In the genomic region with DNA sequence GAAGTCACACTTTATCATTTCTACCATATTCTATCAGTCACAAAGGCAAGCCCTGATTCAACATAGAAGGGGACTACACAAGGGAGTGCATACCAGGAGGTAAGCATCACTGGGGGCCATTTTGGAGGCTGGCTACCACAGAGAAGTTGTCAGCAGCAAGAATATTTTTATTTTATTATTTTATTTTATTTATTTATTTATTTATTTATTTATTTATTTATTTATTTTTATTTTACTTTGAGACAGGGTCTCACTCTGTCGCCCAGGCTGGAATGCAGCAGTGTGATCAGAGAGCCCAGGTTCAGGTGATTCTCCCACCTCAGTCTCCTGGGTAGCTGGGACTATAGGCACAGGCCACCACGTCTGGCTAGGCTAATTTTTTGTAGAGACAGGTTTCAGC, we compare ENCODE assay signal across 1 cellular context.
TF ChIP-seq lines count a peak whose summit lies in the region.

No MANE protein-coding gene starts in this region.

TF ChIP-seq in WTC11, 78 proteins besides CTCF, POLR2A, EP300 and RAD21 (continued from another document):
- TF ChIP-seq, protein P1, sequence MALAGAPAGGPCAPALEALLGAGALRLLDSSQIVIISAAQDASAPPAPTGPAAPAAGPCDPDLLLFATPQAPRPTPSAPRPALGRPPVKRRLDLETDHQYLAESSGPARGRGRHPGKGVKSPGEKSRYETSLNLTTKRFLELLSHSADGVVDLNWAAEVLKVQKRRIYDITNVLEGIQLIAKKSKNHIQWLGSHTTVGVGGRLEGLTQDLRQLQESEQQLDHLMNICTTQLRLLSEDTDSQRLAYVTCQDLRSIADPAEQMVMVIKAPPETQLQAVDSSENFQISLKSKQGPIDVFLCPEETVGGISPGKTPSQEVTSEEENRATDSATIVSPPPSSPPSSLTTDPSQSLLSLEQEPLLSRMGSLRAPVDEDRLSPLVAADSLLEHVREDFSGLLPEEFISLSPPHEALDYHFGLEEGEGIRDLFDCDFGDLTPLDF (CRISPR knock-in tag; IDR thresholded peaks at IDR 0.05), result no peak
- TF ChIP-seq, protein P2, sequence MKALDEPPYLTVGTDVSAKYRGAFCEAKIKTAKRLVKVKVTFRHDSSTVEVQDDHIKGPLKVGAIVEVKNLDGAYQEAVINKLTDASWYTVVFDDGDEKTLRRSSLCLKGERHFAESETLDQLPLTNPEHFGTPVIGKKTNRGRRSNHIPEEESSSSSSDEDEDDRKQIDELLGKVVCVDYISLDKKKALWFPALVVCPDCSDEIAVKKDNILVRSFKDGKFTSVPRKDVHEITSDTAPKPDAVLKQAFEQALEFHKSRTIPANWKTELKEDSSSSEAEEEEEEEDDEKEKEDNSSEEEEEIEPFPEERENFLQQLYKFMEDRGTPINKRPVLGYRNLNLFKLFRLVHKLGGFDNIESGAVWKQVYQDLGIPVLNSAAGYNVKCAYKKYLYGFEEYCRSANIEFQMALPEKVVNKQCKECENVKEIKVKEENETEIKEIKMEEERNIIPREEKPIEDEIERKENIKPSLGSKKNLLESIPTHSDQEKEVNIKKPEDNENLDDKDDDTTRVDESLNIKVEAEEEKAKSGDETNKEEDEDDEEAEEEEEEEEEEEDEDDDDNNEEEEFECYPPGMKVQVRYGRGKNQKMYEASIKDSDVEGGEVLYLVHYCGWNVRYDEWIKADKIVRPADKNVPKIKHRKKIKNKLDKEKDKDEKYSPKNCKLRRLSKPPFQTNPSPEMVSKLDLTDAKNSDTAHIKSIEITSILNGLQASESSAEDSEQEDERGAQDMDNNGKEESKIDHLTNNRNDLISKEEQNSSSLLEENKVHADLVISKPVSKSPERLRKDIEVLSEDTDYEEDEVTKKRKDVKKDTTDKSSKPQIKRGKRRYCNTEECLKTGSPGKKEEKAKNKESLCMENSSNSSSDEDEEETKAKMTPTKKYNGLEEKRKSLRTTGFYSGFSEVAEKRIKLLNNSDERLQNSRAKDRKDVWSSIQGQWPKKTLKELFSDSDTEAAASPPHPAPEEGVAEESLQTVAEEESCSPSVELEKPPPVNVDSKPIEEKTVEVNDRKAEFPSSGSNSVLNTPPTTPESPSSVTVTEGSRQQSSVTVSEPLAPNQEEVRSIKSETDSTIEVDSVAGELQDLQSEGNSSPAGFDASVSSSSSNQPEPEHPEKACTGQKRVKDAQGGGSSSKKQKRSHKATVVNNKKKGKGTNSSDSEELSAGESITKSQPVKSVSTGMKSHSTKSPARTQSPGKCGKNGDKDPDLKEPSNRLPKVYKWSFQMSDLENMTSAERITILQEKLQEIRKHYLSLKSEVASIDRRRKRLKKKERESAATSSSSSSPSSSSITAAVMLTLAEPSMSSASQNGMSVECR (CRISPR knock-in tag; IDR thresholded peaks at IDR 0.05; ENCODE audit: borderline replicate concordance), result no peak
- peak; percentile 94 for TF ChIP-seq HMGA2 (CRISPR knock-in tag; IDR thresholded peaks at IDR 0.05)
TF ChIP-seq in WTC11: peak in this region for 1.
